ENCODE assay signal across 17 cellular contexts in genomic region chr9:96367943-96368342, GRCh38. TPM values are rescaled to one million over a fixed set of nuclear protein-coding genes. Genes with fewer than 3 reads are reported as not detected.
A peak's percentile ranks its signal among the peaks of the same experiment; 100 is the strongest.
DNase-seq lines count a peak whose midpoint lies in the region; ATAC-seq lines count a peak whose summit lies in the region.
"Had no signal": no experiment of that assay in that cellular context is flagged by ENCODE, and none has a peak within 500 bp of the region (broad histone marks: within the 10 kb centered on the region; RNA-seq: fewer than 3 reads in every experiment).

No MANE protein-coding gene starts in this region.

- H3K4me3 ChIP-seq in CD4-positive, CD25-positive, alpha-beta regulatory T cell (ENCODE audit: low read depth, low read length), result no peak overlapping the region
- H3K4me3 ChIP-seq: A549, BLaER1 had no signal

- peaks cover 15% of the 10 kb centered on the region for H3K36me3 ChIP-seq in CD4-positive, CD25-positive, alpha-beta regulatory T cell (ENCODE audit: control insufficient read depth, insufficient read depth, low read length)
- H3K36me3 ChIP-seq: BE2C had no signal

- H3K27me3 Mint-ChIP-seq in CD4-positive, CD25-positive, alpha-beta regulatory T cell, result no peaks in the 10 kb centered on the region
- H3K27me3 Mint-ChIP-seq: CD4-positive, alpha-beta T cell had no signal

- H3K27ac Mint-ChIP-seq in CD4-positive, CD25-positive, alpha-beta regulatory T cell, result peak overlapping the region in 2 of 3 donors; percentile 38 to 62
- H3K27ac Mint-ChIP-seq: CD14-positive monocyte; CD4-positive, alpha-beta T cell; CD8-positive, alpha-beta T cell had no signal

- no peak overlapping the region for H3K27ac ChIP-seq in CD4-positive, CD25-positive, alpha-beta regulatory T cell (ENCODE audit: insufficient read depth, low read length, poor library complexity, severe bottlenecking)
- H3K27ac ChIP-seq: 22Rv1, A549, BLaER1 had no signal

- peaks cover 0 to 11% (median 4%) of the 10 kb centered on the region in 4 donors for H3K4me1 Mint-ChIP-seq in CD4-positive, CD25-positive, alpha-beta regulatory T cell
- H3K4me1 Mint-ChIP-seq: CD14-positive monocyte had no signal

- H3K27me3 ChIP-seq in CD4-positive, CD25-positive, alpha-beta regulatory T cell (ENCODE audit: control insufficient read depth, insufficient read depth, low read length), result no peaks in the 10 kb centered on the region
- H3K27me3 ChIP-seq: BE2C, BLaER1 had no signal

- DNase-seq in NCI-H146 (lab: John Stamatoyannopoulos, UW), result peak; percentile 7
- DNase-seq in NCI-H146 treated with DMSO at 0.1 percent for 48 hours (lab: John Stamatoyannopoulos, UW; ENCODE audit: unreplicated experiment), result no peak
- no peak for DNase-seq in CD4-positive, CD25-positive, alpha-beta regulatory T cell
- no peak for DNase-seq in left lobe of liver (ENCODE audit: low spot score)
- DNase-seq in AG20443 (ENCODE audit: low spot score), result no peak
- DNase-seq: BE2C; C1 segment of cervical spinal cord; Caco-2; Calu3; CD4-positive, alpha-beta T cell; CD8-positive, alpha-beta T cell; DMS79 treated with DMSO at 0.1 percent for 48 hours; GF-D8 had no signal

- no peaks in the 10 kb centered on the region for H3K9me3 Mint-ChIP-seq in CD4-positive, CD25-positive, alpha-beta regulatory T cell
- H3K9me3 Mint-ChIP-seq: CD14-positive monocyte; CD4-positive, alpha-beta T cell; CD8-positive, alpha-beta T cell had no signal

- no peaks in the 10 kb centered on the region for H3K9me3 ChIP-seq in CD4-positive, CD25-positive, alpha-beta regulatory T cell (ENCODE audit: control insufficient read depth in 2 of 2, low read length in 2 of 2)
- H3K9me3 ChIP-seq: A549, BE2C, BLaER1, Caco-2 had no signal

- H3K4me3 Mint-ChIP-seq in CD4-positive, CD25-positive, alpha-beta regulatory T cell, result no peak overlapping the region
- H3K4me3 Mint-ChIP-seq: CD14-positive monocyte; CD4-positive, alpha-beta T cell; CD8-positive, alpha-beta T cell had no signal

- peaks cover 12% of the 10 kb centered on the region for H3K36me3 Mint-ChIP-seq in CD4-positive, CD25-positive, alpha-beta regulatory T cell

- no peaks in the 10 kb centered on the region for H3K4me1 ChIP-seq in CD4-positive, CD25-positive, alpha-beta regulatory T cell (ENCODE audit: control insufficient read depth, insufficient read depth, low read length, poor library complexity, severe bottlenecking)
- H3K4me1 ChIP-seq: BE2C, BLaER1 had no signal

- ATAC-seq in CD4-positive, CD25-positive, alpha-beta regulatory T cell (ENCODE audit: low read depth in 2 of 2), result no peak
- peak; percentile 61 for ATAC-seq in left lobe of liver
- ATAC-seq: A549; CD8-positive, alpha-beta T cell had no signal

RNA-seq across cellular contexts. Expression of gene SLC35D2, which starts 15.6 kb away (rescaled TPM):
- total RNA-seq in CD4-positive, CD25-positive, alpha-beta regulatory T cell, result 36.0 TPM
- polyA plus RNA-seq in CD4-positive, CD25-positive, alpha-beta regulatory T cell, result 10 to 100 TPM; 22.5 to 41.8 (median 37.3) TPM
- 33.2 TPM for total RNA-seq in left lobe of liver

RNA-seq across cellular contexts. Expression of gene ZNF367, which starts 50.2 kb away (rescaled TPM):
- total RNA-seq in CD4-positive, CD25-positive, alpha-beta regulatory T cell, result 8.8 TPM
- 1 to 10 TPM; 1.1 to 1.6 (median 1.4) TPM for polyA plus RNA-seq in CD4-positive, CD25-positive, alpha-beta regulatory T cell
- 1.0 TPM for total RNA-seq in left lobe of liver
